ENCODE assay signal across 8 cellular contexts in the genomic region with DNA sequence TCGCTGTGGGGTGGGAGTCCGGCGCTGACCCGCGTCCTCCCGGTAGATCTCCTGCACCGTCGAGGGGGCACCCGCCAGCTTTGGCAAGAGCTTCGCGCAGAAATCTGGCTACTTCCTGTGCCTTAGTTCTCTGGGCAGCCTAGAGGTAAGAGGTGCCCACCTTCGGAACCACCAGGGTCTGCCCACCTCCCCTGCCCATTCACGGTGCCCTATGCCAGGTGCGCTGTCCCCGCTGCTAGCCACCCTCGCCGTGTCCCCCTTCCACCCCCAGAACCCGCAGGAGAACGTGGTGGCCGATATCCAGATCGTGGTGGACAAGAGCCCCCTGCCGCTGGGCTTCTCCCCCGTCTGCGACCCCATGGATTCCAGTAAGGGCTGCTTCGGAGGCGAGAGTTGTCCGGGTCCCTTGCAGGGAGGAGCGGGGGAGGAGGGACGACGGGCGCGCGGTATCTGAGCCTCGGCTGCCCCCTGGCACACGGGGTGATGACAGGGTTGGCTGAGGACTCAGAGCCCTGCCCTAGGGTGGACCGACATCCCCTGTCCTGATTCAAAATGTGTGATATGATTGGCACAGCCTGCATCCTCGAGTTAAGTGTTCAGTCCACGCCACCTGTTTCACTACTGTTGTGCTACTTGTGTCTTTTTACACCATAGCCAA. TPM values are rescaled to one million over a fixed set of nuclear protein-coding genes. Genes with fewer than 3 reads are reported as not detected.
A peak's percentile ranks its signal among the peaks of the same experiment; 100 is the strongest.
DNase-seq lines count a peak whose midpoint lies in the region; ATAC-seq and TF ChIP-seq lines count a peak whose summit lies in the region.

No MANE protein-coding gene starts in this region.

- H3K9me3 Mint-ChIP-seq in activated T-cell treated with anti-CD3 and anti-CD28 coated beads, Interleukin-2, amount 50 U/mL, for 4 hours: no peaks in the 10 kb centered on the region
- peaks cover 9% of the 10 kb centered on the region for H3K9me3 Mint-ChIP-seq in glutamatergic neuron (ENCODE audit: unreplicated experiment)

- H3K79me2 ChIP-seq in parathyroid adenoma: no peaks in the 10 kb centered on the region

- no peaks in the 10 kb centered on the region for H3K27me3 Mint-ChIP-seq in activated T-cell treated with anti-CD3 and anti-CD28 coated beads, Interleukin-2, amount 50 U/mL, for 4 hours (ENCODE audit: low read depth)
- H3K27me3 Mint-ChIP-seq in glutamatergic neuron (ENCODE audit: unreplicated experiment): peaks cover 10% of the 10 kb centered on the region

- no peak overlapping the region for H3K9ac ChIP-seq in parathyroid adenoma

- ATAC-seq in GM21447 (IDR thresholded peaks at IDR 0.05; ENCODE audit: unreplicated experiment) (peak; percentile 9), GM18519 (IDR thresholded peaks at IDR 0.05; ENCODE audit: low FRiP score, unreplicated experiment) (no peak)
- peak; percentile 12 to 15 for ATAC-seq in activated T-cell treated with anti-CD3 and anti-CD28 coated beads, Interleukin-2, amount 50 U/mL, for 4 hours

- H3K27ac ChIP-seq in parathyroid adenoma: no peak overlapping the region

- DNase-seq in D341Med (ENCODE audit: low spot score) (peak; percentile 82), MG63 (peak; percentile 71), glutamatergic neuron (peak; percentile 37), NOMO-1 (lab: John Stamatoyannopoulos, UW; ENCODE audit: unreplicated experiment in 2 of 2) (no peak)
- no peak for DNase-seq in activated T-cell treated with anti-CD3 and anti-CD28 coated beads, Interleukin-2, amount 50 U/mL, for 4 hours

- peak overlapping the region; percentile 91 for H3K4me3 Mint-ChIP-seq in activated T-cell treated with anti-CD3 and anti-CD28 coated beads, Interleukin-2, amount 50 U/mL, for 4 hours
- H3K4me3 Mint-ChIP-seq in glutamatergic neuron (ENCODE audit: unreplicated experiment): peak overlapping the region; percentile 92

- H2AFZ ChIP-seq in parathyroid adenoma: peak overlapping the region; percentile 84

- peaks cover 14% of the 10 kb centered on the region for H3K36me3 ChIP-seq in MG63
- no peaks in the 10 kb centered on the region for H3K36me3 ChIP-seq in parathyroid adenoma (ENCODE audit: control insufficient read depth, insufficient read depth, low read length)

- H3K4me3 ChIP-seq in MG63 (peak overlapping the region; percentile 73), parathyroid adenoma (ENCODE audit: low read depth, low read length) (peak overlapping the region; percentile 95)

- H3K36me3 Mint-ChIP-seq in activated T-cell treated with anti-CD3 and anti-CD28 coated beads, Interleukin-2, amount 50 U/mL, for 4 hours (ENCODE audit: insufficient read depth): peaks cover 8% of the 10 kb centered on the region
- H3K36me3 Mint-ChIP-seq in glutamatergic neuron (ENCODE audit: unreplicated experiment): no peaks in the 10 kb centered on the region

- peaks cover 10% of the 10 kb centered on the region for H3K4me1 Mint-ChIP-seq in activated T-cell treated with anti-CD3 and anti-CD28 coated beads, Interleukin-2, amount 50 U/mL, for 4 hours (ENCODE audit: low read depth)
- H3K4me1 Mint-ChIP-seq in glutamatergic neuron (ENCODE audit: low read depth, unreplicated experiment): peaks cover 6% of the 10 kb centered on the region

- H3K27me3 ChIP-seq in MG63: no peaks in the 10 kb centered on the region
- H3K27me3 ChIP-seq in parathyroid adenoma (ENCODE audit: control insufficient read depth, insufficient read depth, low read length): no peaks in the 10 kb centered on the region

- TF ChIP-seq CTCF in glutamatergic neuron (IDR thresholded peaks at IDR 0.05; ENCODE audit: partially characterized antibody, unreplicated experiment) (no peak), parathyroid adenoma (IDR thresholded peaks at IDR 0.05) (no peak)

- peak overlapping the region; percentile 52 for H3K27ac Mint-ChIP-seq in glutamatergic neuron (ENCODE audit: unreplicated experiment)

- peak overlapping the region; percentile 77 for H3K4me2 ChIP-seq in parathyroid adenoma (ENCODE audit: low read length)

- peaks cover 2% of the 10 kb centered on the region for H3K4me1 ChIP-seq in parathyroid adenoma

- H3K9me3 ChIP-seq in MG63: no peaks in the 10 kb centered on the region
- H3K9me3 ChIP-seq in parathyroid adenoma (ENCODE audit: control insufficient read depth, low read length): no peaks in the 10 kb centered on the region

RNA-seq across cellular contexts. Expression of gene MVB12A, which starts 0.5 kb away (rescaled TPM):
- total RNA-seq in MG63 (2014; rRNA removed; shearing (Covaris generic); ENCODE audit: low replicate concordance): 28.8 and 78.4 TPM in 2 replicates
- 10 to 100 TPM; 37.3 to 43.3 (median 38.6) TPM for total RNA-seq in activated T-cell treated with anti-CD3 and anti-CD28 coated beads, Interleukin-2, amount 50 U/mL, for 4 hours
- total RNA-seq in glutamatergic neuron (ENCODE audit: unreplicated experiment): 38.8 TPM

RNA-seq across cellular contexts. Expression of gene BST2, which starts 15.0 kb away (rescaled TPM):
- total RNA-seq in MG63 (2014; rRNA removed; shearing (Covaris generic); ENCODE audit: low replicate concordance): 128 and 138 TPM in 2 replicates
- 100 to 1,000 TPM in 2 of 3 donors, 10 to 100 TPM in 1; 85.9 to 120 (median 105) TPM for total RNA-seq in activated T-cell treated with anti-CD3 and anti-CD28 coated beads, Interleukin-2, amount 50 U/mL, for 4 hours
- 1.4 TPM for total RNA-seq in glutamatergic neuron (ENCODE audit: unreplicated experiment)

RNA-seq across cellular contexts. Expression of gene CCDC194, which starts 26.4 kb away (rescaled TPM):
- not detected in 2 replicates for total RNA-seq in MG63 (2014; rRNA removed; shearing (Covaris generic); ENCODE audit: low replicate concordance)
- under 1 TPM; 0.24 to 0.53 (median 0.46) TPM for total RNA-seq in activated T-cell treated with anti-CD3 and anti-CD28 coated beads, Interleukin-2, amount 50 U/mL, for 4 hours
- not detected for total RNA-seq in glutamatergic neuron (ENCODE audit: unreplicated experiment)

RNA-seq across cellular contexts. Expression of gene TMEM221, which starts 28.1 kb away (rescaled TPM):
- total RNA-seq in MG63 (2014; rRNA removed; shearing (Covaris generic); ENCODE audit: low replicate concordance): not detected in 2 replicates
- total RNA-seq in activated T-cell treated with anti-CD3 and anti-CD28 coated beads, Interleukin-2, amount 50 U/mL, for 4 hours: not detected
- total RNA-seq in glutamatergic neuron (ENCODE audit: unreplicated experiment): not detected

RNA-seq across cellular contexts. Expression of gene NXNL1, which starts 40.3 kb away (rescaled TPM):
- total RNA-seq in MG63 (2014; rRNA removed; shearing (Covaris generic); ENCODE audit: low replicate concordance): not detected in 2 replicates
- total RNA-seq in activated T-cell treated with anti-CD3 and anti-CD28 coated beads, Interleukin-2, amount 50 U/mL, for 4 hours: not detected
- not detected for total RNA-seq in glutamatergic neuron (ENCODE audit: unreplicated experiment)

Comparison
In these comparisons a context has a peak if more than half of its experiments do, and no peak if none do; other contexts are left out.
1. DNase-seq: peak in D341Med (single experiment), MG63 (single experiment) and glutamatergic neuron (single experiment); none in activated T-cell treated with anti-CD3 and anti-CD28 coated beads, Interleukin-2, amount 50 U/mL, for 4 hours (single experiment) and NOMO-1 (0 of 2).
2. RNA of gene BST2, which starts 15.0 kb away (total RNA-seq): 128 to 138 TPM in MG63 and 85.9 to 120 TPM in activated T-cell treated with anti-CD3 and anti-CD28 coated beads, Interleukin-2, amount 50 U/mL, for 4 hours; 1.4 TPM in glutamatergic neuron (single experiment); every median in the first group is over 10 times any median in the second.